ENCODE assay signal across 1 cellular context in genomic region chr21:42652527-42653491, GRCh38.
TF ChIP-seq lines count a peak whose summit lies in the region.

No MANE protein-coding gene starts in this region.

TF ChIP-seq in K562, 482 proteins besides CTCF, POLR2A, EP300 and RAD21 (continued from another document):
- TF ChIP-seq, protein P1, sequence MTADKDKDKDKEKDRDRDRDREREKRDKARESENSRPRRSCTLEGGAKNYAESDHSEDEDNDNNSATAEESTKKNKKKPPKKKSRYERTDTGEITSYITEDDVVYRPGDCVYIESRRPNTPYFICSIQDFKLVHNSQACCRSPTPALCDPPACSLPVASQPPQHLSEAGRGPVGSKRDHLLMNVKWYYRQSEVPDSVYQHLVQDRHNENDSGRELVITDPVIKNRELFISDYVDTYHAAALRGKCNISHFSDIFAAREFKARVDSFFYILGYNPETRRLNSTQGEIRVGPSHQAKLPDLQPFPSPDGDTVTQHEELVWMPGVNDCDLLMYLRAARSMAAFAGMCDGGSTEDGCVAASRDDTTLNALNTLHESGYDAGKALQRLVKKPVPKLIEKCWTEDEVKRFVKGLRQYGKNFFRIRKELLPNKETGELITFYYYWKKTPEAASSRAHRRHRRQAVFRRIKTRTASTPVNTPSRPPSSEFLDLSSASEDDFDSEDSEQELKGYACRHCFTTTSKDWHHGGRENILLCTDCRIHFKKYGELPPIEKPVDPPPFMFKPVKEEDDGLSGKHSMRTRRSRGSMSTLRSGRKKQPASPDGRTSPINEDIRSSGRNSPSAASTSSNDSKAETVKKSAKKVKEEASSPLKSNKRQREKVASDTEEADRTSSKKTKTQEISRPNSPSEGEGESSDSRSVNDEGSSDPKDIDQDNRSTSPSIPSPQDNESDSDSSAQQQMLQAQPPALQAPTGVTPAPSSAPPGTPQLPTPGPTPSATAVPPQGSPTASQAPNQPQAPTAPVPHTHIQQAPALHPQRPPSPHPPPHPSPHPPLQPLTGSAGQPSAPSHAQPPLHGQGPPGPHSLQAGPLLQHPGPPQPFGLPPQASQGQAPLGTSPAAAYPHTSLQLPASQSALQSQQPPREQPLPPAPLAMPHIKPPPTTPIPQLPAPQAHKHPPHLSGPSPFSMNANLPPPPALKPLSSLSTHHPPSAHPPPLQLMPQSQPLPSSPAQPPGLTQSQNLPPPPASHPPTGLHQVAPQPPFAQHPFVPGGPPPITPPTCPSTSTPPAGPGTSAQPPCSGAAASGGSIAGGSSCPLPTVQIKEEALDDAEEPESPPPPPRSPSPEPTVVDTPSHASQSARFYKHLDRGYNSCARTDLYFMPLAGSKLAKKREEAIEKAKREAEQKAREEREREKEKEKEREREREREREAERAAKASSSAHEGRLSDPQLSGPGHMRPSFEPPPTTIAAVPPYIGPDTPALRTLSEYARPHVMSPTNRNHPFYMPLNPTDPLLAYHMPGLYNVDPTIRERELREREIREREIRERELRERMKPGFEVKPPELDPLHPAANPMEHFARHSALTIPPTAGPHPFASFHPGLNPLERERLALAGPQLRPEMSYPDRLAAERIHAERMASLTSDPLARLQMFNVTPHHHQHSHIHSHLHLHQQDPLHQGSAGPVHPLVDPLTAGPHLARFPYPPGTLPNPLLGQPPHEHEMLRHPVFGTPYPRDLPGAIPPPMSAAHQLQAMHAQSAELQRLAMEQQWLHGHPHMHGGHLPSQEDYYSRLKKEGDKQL (CRISPR knock-in tag; IDR thresholded peaks at IDR 0.05; ENCODE audit: borderline replicate concordance), result no peak
- TF ChIP-seq PCBP1 (IDR thresholded peaks at IDR 0.05; ENCODE audit: low read depth, low read length, poor library complexity, severe bottlenecking), result peak; percentile 10
- TF ChIP-seq THAP12 (CRISPR knock-in tag; IDR thresholded peaks at IDR 0.05), result no peak
- no peak for TF ChIP-seq SIN3B (IDR thresholded peaks at IDR 0.05; ENCODE audit: low read depth)
- TF ChIP-seq EZH2 (IDR thresholded peaks at IDR 0.05; ENCODE audit: borderline replicate concordance, low read depth, low read length), result no peak
- no peak for TF ChIP-seq KHSRP (IDR thresholded peaks at IDR 0.05)
- no peak for TF ChIP-seq ZNF551 (CRISPR knock-in tag; IDR thresholded peaks at IDR 0.05)
- TF ChIP-seq ZNF282 (CRISPR knock-in tag; IDR thresholded peaks at IDR 0.05), result no peak
- no peak for TF ChIP-seq NFE2 (IDR thresholded peaks at IDR 0.05; ENCODE audit: low read depth)
- TF ChIP-seq HNRNPUL1 (IDR thresholded peaks at IDR 0.05; ENCODE audit: low read length), result no peak
- TF ChIP-seq ZBTB8A (IDR thresholded peaks at IDR 0.05; ENCODE audit: partially characterized antibody), result no peak
- TF ChIP-seq PHB (CRISPR knock-in tag; IDR thresholded peaks at IDR 0.05), result no peak
- TF ChIP-seq MEF2D (tag; conservative IDR thresholded peaks at IDR 0.05; ENCODE audit: low read depth), result no peak
- no peak for TF ChIP-seq PTRF (tag; IDR thresholded peaks at IDR 0.05)
